ENCODE assay signal across 8 cellular contexts in genomic region chr11:119356349-119357031, GRCh38. TPM values are rescaled to one million over a fixed set of nuclear protein-coding genes. Genes with fewer than 3 reads are reported as not detected.
DNase-seq lines count a peak whose midpoint lies in the region; ATAC-seq and TF ChIP-seq lines count a peak whose summit lies in the region.

No MANE protein-coding gene starts in this region.

- no peaks in the 10 kb centered on the region for H3F3A ChIP-seq in Loucy (ENCODE audit: low read depth)

- TF ChIP-seq CTCF in Loucy (conservative IDR thresholded peaks at IDR 0.05; ENCODE audit: low read length): peak; percentile 86
- peak; percentile 76 for TF ChIP-seq CTCF in cardiac fibroblast (IDR thresholded peaks at IDR 0.05; ENCODE audit: low read depth, low read length)

- peaks cover 10% of the 10 kb centered on the region for H3K4me1 ChIP-seq in Loucy (ENCODE audit: insufficient read depth, low read length, poor library complexity, severe bottlenecking)

- H3K27me3 ChIP-seq in Loucy (ENCODE audit: insufficient read depth, low read length, poor library complexity, severe bottlenecking): no peaks in the 10 kb centered on the region

- H4K20me1 ChIP-seq in Loucy (ENCODE audit: insufficient read depth, low read length, poor library complexity, severe bottlenecking): no peaks in the 10 kb centered on the region

- H3K9me3 ChIP-seq in Loucy (ENCODE audit: insufficient read depth, low read depth, low read length): no peaks in the 10 kb centered on the region

- no peaks in the 10 kb centered on the region for H3K79me2 ChIP-seq in Loucy (ENCODE audit: insufficient read depth, low read length)

- H3K4me2 ChIP-seq in Loucy (ENCODE audit: low read depth, low read length, poor library complexity, severe bottlenecking): peak overlapping the region; percentile 86

- H2AFZ ChIP-seq in Loucy (ENCODE audit: low read length): peak overlapping the region; percentile 100

- H3K9me2 ChIP-seq in Loucy (replicated peaks; ENCODE audit: low read depth, low read length): no peaks in the 10 kb centered on the region

- peak; percentile 79 for ATAC-seq in GM21447 (IDR thresholded peaks at IDR 0.05; ENCODE audit: unreplicated experiment)

- DNase-seq in AML-193 (lab: John Stamatoyannopoulos, UW): peak; percentile 46 to 53
- peak; percentile 34 for DNase-seq in activated CD4-positive, CD25-positive, alpha-beta regulatory T cell treated with anti-CD3 and anti-CD28 coated beads, Interleukin-2, amount 50 U/mL, for 16 hours (ENCODE audit: low read depth, low spot score)
- peak; percentile 70 to 78 for DNase-seq in cardiac fibroblast (ENCODE audit: low read depth in 2 of 2)
- DNase-seq in islet precursor cell: peak; percentile 87
- DNase-seq in stimulated activated CD4-positive, alpha-beta T cell treated with anti-CD3 and anti-CD28 coated beads, Interleukin-15, amount 100 ng/mL, for 24 hours: peak; percentile 85
- no peak for DNase-seq in A172 (ENCODE audit: low spot score)

- H3K36me3 ChIP-seq in Loucy (ENCODE audit: insufficient read depth, low read length): no peaks in the 10 kb centered on the region

- H3K4me3 ChIP-seq in Loucy (ENCODE audit: low read length, poor library complexity, severe bottlenecking) (peak overlapping the region; percentile 90), cardiac fibroblast (replicated peaks in 1 of 2; ENCODE audit: low read depth in 2 of 2, low read length in 2 of 2) (peak overlapping the region; percentile 56 to 57)

- H3K9ac ChIP-seq in Loucy (ENCODE audit: low read depth, low read length, poor library complexity, severe bottlenecking): peak overlapping the region; percentile 83

RNA-seq across cellular contexts. Expression of gene MFRP, which starts 10.0 kb away (rescaled TPM):
- total RNA-seq in A172 (2014; rRNA removed; shearing (Covaris generic)): not detected in 2 replicates

RNA-seq across cellular contexts. Expression of gene C1QTNF5, which starts 15.8 kb away (rescaled TPM):
- total RNA-seq in A172 (2014; rRNA removed; shearing (Covaris generic)): not detected in 2 replicates

RNA-seq across cellular contexts. Expression of gene RNF26, which starts 22.2 kb away (rescaled TPM):
- 3.9 and 5.0 TPM in 2 replicates for total RNA-seq in A172 (2014; rRNA removed; shearing (Covaris generic))

RNA-seq across cellular contexts. Expression of gene USP2, which starts 25.0 kb away (rescaled TPM):
- total RNA-seq in A172 (2014; rRNA removed; shearing (Covaris generic)): 0.17 TPM in 1 of 2 replicates, not detected in the other

RNA-seq across cellular contexts. Expression of gene MCAM, which starts 39.6 kb away (rescaled TPM):
- 25.4 and 42.9 TPM in 2 replicates for total RNA-seq in A172 (2014; rRNA removed; shearing (Covaris generic))
